In the genomic region with DNA sequence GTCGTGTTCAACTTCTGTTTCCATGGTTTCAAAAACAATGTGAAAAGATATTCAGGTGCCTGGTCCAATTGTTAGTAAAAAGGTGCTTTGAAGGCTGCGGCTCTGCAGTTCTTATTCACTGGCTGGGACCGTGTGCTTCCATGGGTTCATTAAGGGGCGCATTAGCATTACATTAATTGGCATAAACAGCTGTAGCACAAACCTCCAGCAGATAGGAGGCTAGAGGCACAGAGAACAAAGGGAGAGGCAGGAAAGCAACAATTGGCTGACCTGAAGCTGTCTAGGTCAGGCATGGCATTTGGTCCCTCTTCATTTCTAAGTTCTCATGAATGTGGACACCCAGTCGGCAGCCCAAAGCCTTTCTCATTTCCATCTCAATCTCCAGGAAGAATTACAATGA, we compare ENCODE assay signal across 12 cellular contexts. TPM values are rescaled to one million over a fixed set of nuclear protein-coding genes. Genes with fewer than 3 reads are reported as not detected.
DNase-seq lines count a peak whose midpoint lies in the region; ATAC-seq and TF ChIP-seq lines count a peak whose summit lies in the region.
"Had no signal": no experiment of that assay in that cellular context is flagged by ENCODE, and none has a peak within 500 bp of the region (broad histone marks: within the 10 kb centered on the region; RNA-seq: fewer than 3 reads in every experiment).

No MANE protein-coding gene starts in this region.

- H3K4me3 ChIP-seq in GM12865 (ENCODE audit: low read depth, low read length) (peak overlapping the region; percentile 34), left ventricle myocardium inferior (no peak overlapping the region), vagina (no peak overlapping the region)
- H3K4me3 ChIP-seq: breast epithelium, GM23248, prostate gland had no signal

- H3K36me3 ChIP-seq in left ventricle myocardium inferior (no peaks in the 10 kb centered on the region), vagina (no peaks in the 10 kb centered on the region)
- H3K36me3 ChIP-seq: breast epithelium, prostate gland had no signal

- H3K4me1 ChIP-seq in left ventricle myocardium inferior, result no peaks in the 10 kb centered on the region
- H3K4me1 ChIP-seq in vagina, result no peaks in the 10 kb centered on the region
- H3K4me1 ChIP-seq: breast epithelium, prostate gland had no signal

- intact Hi-C loops in left ventricle myocardium inferior (cut with micrococcal nuclease) (no loop called here), vagina (cut with DNase I) (no loop called here)

- H3K27ac ChIP-seq in left ventricle myocardium inferior (replicated peaks) (no peak overlapping the region), vagina (no peak overlapping the region)
- H3K27ac ChIP-seq: breast epithelium, GM23248, prostate gland had no signal

- H3K27me3 ChIP-seq in left ventricle myocardium inferior (ENCODE audit: low read depth) (no peaks in the 10 kb centered on the region), vagina (no peaks in the 10 kb centered on the region)
- H3K27me3 ChIP-seq: breast epithelium had no signal

- peak; percentile 16 for ATAC-seq in GM21526 (IDR thresholded peaks at IDR 0.05; ENCODE audit: low FRiP score, unreplicated experiment)
- ATAC-seq in HG03095 (IDR thresholded peaks at IDR 0.05; ENCODE audit: unreplicated experiment), result peak; percentile 19

- TF ChIP-seq POLR2A in vagina (IDR thresholded peaks at IDR 0.05), result no peak

- DNase-seq in GM12865 (ENCODE audit: low read depth) (no peak), astrocyte of the hippocampus (ENCODE audit: low read depth, low spot score) (peak; percentile 20), left ventricle myocardium inferior (no peak), vagina (ENCODE audit: extremely low spot score in 2 of 2) (no peak)
- no peak for DNase-seq in activated CD4-positive, alpha-beta T cell treated with anti-CD3 and anti-CD28 coated beads, Interleukin-2, amount 50 U/mL, for 4 hours
- DNase-seq in stimulated activated CD4-positive, alpha-beta T cell treated with anti-CD3 and anti-CD28 coated beads, Interleukin-2, amount 100 ng/mL, for 24 hours, result no peak
- DNase-seq: GM23248, left ventricle myocardium superior had no signal

- H3K9me3 ChIP-seq in left ventricle myocardium inferior (replicated peaks) (no peaks in the 10 kb centered on the region), vagina (no peaks in the 10 kb centered on the region)
- H3K9me3 ChIP-seq: breast epithelium, prostate gland had no signal

- TF ChIP-seq CTCF in GM12865 (IDR thresholded peaks at IDR 0.05; ENCODE audit: insufficient read depth, low read depth, low read length, missing control alignments), result no peak
- no peak for TF ChIP-seq CTCF in left ventricle myocardium inferior (IDR thresholded peaks at IDR 0.05; ENCODE audit: borderline replicate concordance)
- TF ChIP-seq CTCF in vagina (IDR thresholded peaks at IDR 0.05), result no peak

RNA-seq across cellular contexts. Expression of a gene that starts 16.6 kb away (rescaled TPM):
- total RNA-seq in left ventricle myocardium inferior (7.7 TPM), vagina (43.5 TPM)
